ENCODE assay signal across 5 cellular contexts in the genomic region with DNA sequence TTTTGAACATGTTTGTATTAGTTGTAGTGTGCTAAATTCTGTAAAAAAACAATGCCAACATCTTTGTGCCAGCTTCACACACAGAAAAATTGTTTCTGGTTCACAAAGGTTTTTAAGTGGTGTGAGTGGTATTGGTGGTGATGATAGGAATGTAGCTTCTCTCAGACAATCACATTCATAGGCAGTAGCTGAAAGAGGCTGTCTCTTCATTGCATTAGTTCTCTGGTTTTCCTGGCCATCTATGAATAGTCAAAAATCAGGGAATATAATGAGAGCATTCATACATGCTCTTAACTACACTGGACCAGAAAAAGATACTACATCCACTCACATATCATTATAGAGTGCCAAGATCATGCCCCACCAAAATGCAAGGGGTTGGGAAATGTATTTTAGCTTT.
"Had no signal": no experiment of that assay in that cellular context is flagged by ENCODE, and none has a peak within 500 bp of the region (broad histone marks: within the 10 kb centered on the region; RNA-seq: fewer than 3 reads in every experiment).

No MANE protein-coding gene starts in this region.

- H3K27ac ChIP-seq: HL-60 had no signal

- H3K4me3 ChIP-seq: K562 had no signal

- DNase-seq: IMR-90, KBM-7, KG1 had no signal
